In the genomic region with DNA sequence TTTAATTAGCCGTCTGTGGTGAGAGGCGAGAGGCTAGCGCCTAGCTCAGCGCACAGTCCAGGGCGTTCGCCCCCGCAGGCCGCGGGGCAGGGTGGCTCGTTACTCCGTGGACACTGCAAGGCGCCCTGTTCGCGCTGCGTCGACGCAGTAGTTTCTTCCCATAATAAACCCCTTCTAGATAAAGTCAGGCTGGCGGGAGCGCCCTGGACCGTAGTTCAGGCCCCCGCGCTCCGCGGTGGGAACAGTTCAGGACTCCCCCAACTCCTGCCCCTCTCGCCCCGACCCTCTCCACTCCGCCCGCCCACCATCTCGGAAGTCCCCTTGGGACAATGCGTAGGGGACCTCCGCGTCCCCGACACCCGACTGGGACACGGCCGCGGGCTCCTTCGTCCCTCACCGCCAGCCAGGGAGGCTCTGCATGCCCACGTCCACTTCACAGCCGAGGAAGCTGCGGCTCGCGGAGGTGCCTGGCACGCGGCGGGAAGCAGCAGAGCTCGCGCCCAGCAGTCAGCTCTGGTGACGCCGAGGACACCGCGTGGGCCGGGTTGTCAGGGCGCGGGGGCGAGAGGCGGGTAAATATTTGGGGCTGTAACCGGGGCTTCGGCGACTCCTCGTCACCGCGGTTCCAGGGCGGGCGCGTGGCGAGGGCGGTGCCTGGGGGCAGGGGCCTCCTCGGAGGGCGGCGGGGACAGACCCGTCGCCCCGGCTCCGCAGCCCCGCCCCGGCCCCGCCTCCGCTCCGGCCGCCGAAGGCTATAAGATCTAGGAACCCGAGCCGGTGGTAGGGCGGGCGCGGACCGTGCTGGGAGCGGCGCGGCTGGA, we compare ENCODE assay signal across 8 cellular contexts. TPM values are rescaled to one million over a fixed set of nuclear protein-coding genes. Genes with fewer than 3 reads are reported as not detected.
DNase-seq lines count a peak whose midpoint lies in the region; ATAC-seq and TF ChIP-seq lines count a peak whose summit lies in the region.

A gene with protein sequence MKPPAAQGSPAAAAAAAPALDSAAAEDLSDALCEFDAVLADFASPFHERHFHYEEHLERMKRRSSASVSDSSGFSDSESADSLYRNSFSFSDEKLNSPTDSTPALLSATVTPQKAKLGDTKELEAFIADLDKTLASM (plus strand): TSS at position 783 of the 821 bp plus-strand sequence. CDS start 158 bp downstream, outside the sequence.

- intact Hi-C loops in vagina (cut with DNase I): loop anchor here (10.0 kb wide), 1 partner anchor 198 kb away; no protein-coding TSS in a partner anchor

- DNase-seq in Ammon's horn (ENCODE audit: low spot score) (peak; percentile 85), T-helper 17 cell (peak; percentile 93 to 98 (median 96)), anterior cingulate cortex (lab: John Stamatoyannopoulos, UW) (peak in 54 of 58 donors; percentile 20 to 88 (median 70)), hepatocyte (ENCODE audit: low spot score) (peak; percentile 83), retina (peak; percentile 79), vagina (ENCODE audit: extremely low spot score in 2 of 2) (no peak)

- H3K4me3 Mint-ChIP-seq in T-helper 17 cell: peak within 1 kb of the TSS; percentile 96

- H2AFZ ChIP-seq in hepatocyte: peak within 1 kb of the TSS; percentile 86

- no peak within 1 kb of the TSS for H3K27ac ChIP-seq in hepatocyte
- H3K27ac ChIP-seq in vagina: peak within 1 kb of the TSS; percentile 76

- peaks cover 59% of the 10 kb centered on the region for H3K27me3 ChIP-seq in hepatocyte
- H3K27me3 ChIP-seq in vagina: no peaks in the 10 kb centered on the region

- no peaks in the 10 kb centered on the region for H3K27me3 Mint-ChIP-seq in T-helper 17 cell

- TF ChIP-seq CTCF in hepatocyte (IDR thresholded peaks at IDR 0.05; ENCODE audit: poor library complexity) (no peak), vagina (IDR thresholded peaks at IDR 0.05) (no peak)

- H3K27ac Mint-ChIP-seq in T-helper 17 cell: peak within 1 kb of the TSS; percentile 94

- no peaks in the 10 kb centered on the region for H3K36me3 ChIP-seq in hepatocyte (replicated peaks; ENCODE audit: insufficient read depth, low read depth)
- H3K36me3 ChIP-seq in vagina: no peaks in the 10 kb centered on the region

- H3K4me2 ChIP-seq in hepatocyte: peak within 1 kb of the TSS; percentile 95

- no peaks in the 10 kb centered on the region for H4K20me1 ChIP-seq in hepatocyte (ENCODE audit: insufficient read depth, poor library complexity, severe bottlenecking)

- peaks cover 16% of the 10 kb centered on the region for H3K4me1 ChIP-seq in hepatocyte (ENCODE audit: insufficient read depth)
- H3K4me1 ChIP-seq in vagina: peaks cover 27% of the 10 kb centered on the region

- H3K4me3 ChIP-seq in hepatocyte (peak within 1 kb of the TSS; percentile 66), vagina (peak within 1 kb of the TSS; percentile 71 to 88)

- 12% methylated on average over 37 of the region's 92 CpGs for WGBS in hepatocyte (ENCODE audit: low lambda C conversion rate, missing lambda C conversion rate)

- no peaks in the 10 kb centered on the region for H3K9me2 ChIP-seq in hepatocyte (replicated peaks; ENCODE audit: insufficient read depth)

- H3K4me1 Mint-ChIP-seq in T-helper 17 cell: peaks cover 41% of the 10 kb centered on the region

- no peaks in the 10 kb centered on the region for H3K79me2 ChIP-seq in hepatocyte

- ATAC-seq in GM19023 (IDR thresholded peaks at IDR 0.05; ENCODE audit: unreplicated experiment) (peak; percentile 59), HG03432 (IDR thresholded peaks at IDR 0.05; ENCODE audit: unreplicated experiment) (peak; percentile 74), T-helper 17 cell (peak; percentile 86)

- peaks cover 11% of the 10 kb centered on the region for H3K36me3 Mint-ChIP-seq in T-helper 17 cell (ENCODE audit: low read depth)

- H3K9me3 ChIP-seq in T-helper 17 cell (ENCODE audit: control insufficient read depth, low read length, poor library complexity, severe bottlenecking) (peaks cover 5% of the 10 kb centered on the region), hepatocyte (ENCODE audit: low read depth) (no peaks in the 10 kb centered on the region), vagina (no peaks in the 10 kb centered on the region)

- TF ChIP-seq POLR2A in vagina (IDR thresholded peaks at IDR 0.05): peak in 1 of 2 donors; percentile 60

RNA-seq across cellular contexts. Expression of the gene that starts here (rescaled TPM):
- total RNA-seq in T-helper 17 cell: 100 to 1,000 TPM; 283 to 548 TPM
- 7.0 and 8.1 TPM in 2 replicates for total RNA-seq in hepatocyte
- 19.9 and 21.2 TPM in 2 replicates for polyA plus RNA-seq in hepatocyte
- total RNA-seq in vagina: 212 TPM

Comparison
In these comparisons a context has a peak if more than half of its experiments do, and no peak if none do; other contexts are left out.
1. RNA of the gene that starts here (total RNA-seq): 283 to 548 TPM in T-helper 17 cell and 212 TPM in vagina (single experiment); 7.0 to 8.1 TPM in hepatocyte; every median in the first group is over 10 times any median in the second.
2. DNase-seq: peak in Ammon's horn (single experiment), T-helper 17 cell (3 of 3), anterior cingulate cortex (54 of 58), hepatocyte (single experiment) and retina (single experiment); none in vagina (0 of 2).
3. Peak in every context shown above with its lines, with median percentiles within 50 percentile points of each other: ATAC-seq.